ENCODE assay signal across 14 cellular contexts in genomic region chr2:128261245-128262128, GRCh38. TPM values are rescaled to one million over a fixed set of nuclear protein-coding genes. Genes with fewer than 3 reads are reported as not detected.
DNase-seq lines count a peak whose midpoint lies in the region; ATAC-seq and TF ChIP-seq lines count a peak whose summit lies in the region.
"Had no signal": no experiment of that assay in that cellular context is flagged by ENCODE, and none has a peak within 500 bp of the region (broad histone marks: within the 10 kb centered on the region; RNA-seq: fewer than 3 reads in every experiment).

No MANE protein-coding gene starts in this region.

- H3K4me1 ChIP-seq in RWPE2 (ENCODE audit: insufficient read depth, poor library complexity, severe bottlenecking) (peaks cover 5% of the 10 kb centered on the region), psoas muscle (no peaks in the 10 kb centered on the region), uterus (no peaks in the 10 kb centered on the region)

- ATAC-seq in RWPE2 (ENCODE audit: low read depth) (no peak), Right ventricle myocardium superior (ENCODE audit: poor library complexity) (no peak), psoas muscle (peak in 3 of 4 donors; percentile 13 to 26 (median 19)), GM19467 (IDR thresholded peaks at IDR 0.05; ENCODE audit: unreplicated experiment) (no peak)
- ATAC-seq: T-cell had no signal

- no peaks in the 10 kb centered on the region for H3K27me3 ChIP-seq in RWPE2 (ENCODE audit: insufficient read depth, poor library complexity, severe bottlenecking)
- H3K27me3 ChIP-seq in psoas muscle (ENCODE audit: insufficient read depth in 3 of 3, low read length in 2 of 3), result no peaks in the 10 kb centered on the region
- H3K27me3 ChIP-seq in uterus, result no peaks in the 10 kb centered on the region
- H3K27me3 ChIP-seq: ovary had no signal

- H3K36me3 ChIP-seq in RWPE2 (ENCODE audit: low read depth) (no peaks in the 10 kb centered on the region), psoas muscle (ENCODE audit: insufficient read depth in 1 of 2, low read depth in 1 of 2) (peaks cover 0 to 2% of the 10 kb centered on the region in 2 donors), uterus (no peaks in the 10 kb centered on the region)
- H3K36me3 ChIP-seq: ovary had no signal

- no peak for TF ChIP-seq CTCF in RWPE2 (IDR thresholded peaks at IDR 0.05; ENCODE audit: poor library complexity, severe bottlenecking)
- no peak for TF ChIP-seq CTCF in psoas muscle (IDR thresholded peaks at IDR 0.05)
- no peak for TF ChIP-seq CTCF in uterus (IDR thresholded peaks at IDR 0.05)

- H3K9me3 ChIP-seq in RWPE2 (ENCODE audit: severe bottlenecking) (no peaks in the 10 kb centered on the region), psoas muscle (no peaks in the 10 kb centered on the region), uterus (no peaks in the 10 kb centered on the region)
- H3K9me3 ChIP-seq: ovary had no signal

- H3K4me3 ChIP-seq in RWPE2 (ENCODE audit: severe bottlenecking), result no peak overlapping the region
- no peak overlapping the region for H3K4me3 ChIP-seq in psoas muscle
- H3K4me3 ChIP-seq in uterus, result no peak overlapping the region
- H3K4me3 ChIP-seq: ovary had no signal

- 77 to 81% (median 79%) methylated on average over 26 of the region's 26 CpGs for WGBS in psoas muscle, 3 donors

- TF ChIP-seq POLR2A in uterus (IDR thresholded peaks at IDR 0.05), result no peak

- in situ Hi-C loops in G401 (cut with HindIII; ENCODE audit: low sequenced_read_pairs), result no loop called here

- intact Hi-C loops in Right ventricle myocardium superior (cut with DNase I), result no loop called here
- intact Hi-C loops in psoas muscle (cut with DNase I), result no loop called here
- intact Hi-C loops in uterus (cut with DNase I; ENCODE audit: low total_unique reads), result no loop called here

- no peak overlapping the region for H3K27ac ChIP-seq in RWPE2 (ENCODE audit: poor library complexity, severe bottlenecking)
- no peak overlapping the region for H3K27ac ChIP-seq in psoas muscle
- H3K27ac ChIP-seq in uterus, result no peak overlapping the region
- H3K27ac ChIP-seq: HL-60, ovary had no signal

- DNase-seq in G401 (ENCODE audit: low spot score) (peak; percentile 57), RWPE2 (ENCODE audit: low spot score) (peak; percentile 57), Right ventricle myocardium superior (peak; percentile 35), psoas muscle (peak in 1 of 2 donors; percentile 41), LoVo (ENCODE audit: low spot score) (no peak), NCI-H1092 (lab: John Stamatoyannopoulos, UW) (no peak), uterus (no peak)
- DNase-seq: activated T-cell treated with anti-CD3 and anti-CD28 coated beads, Interleukin-2, amount 50 U/mL, for 1 hour; CD4-positive, CD25-positive, alpha-beta regulatory T cell; HCEC 1CT; T-cell had no signal

RNA-seq across cellular contexts. Expression of gene HS6ST1, which starts 57.2 kb away (rescaled TPM):
- total RNA-seq in G401 (2014; rRNA removed; shearing (Covaris generic)), result 45.2 and 45.4 TPM in 2 replicates
- total RNA-seq in Right ventricle myocardium superior, result 35.1 TPM
- 10 to 100 TPM; 29.3 to 68.7 (median 44.6) TPM for total RNA-seq in psoas muscle
- polyA plus RNA-seq in psoas muscle, result 10 to 100 TPM; 13.6 to 90.9 (median 20.0) TPM
- total RNA-seq in uterus, result 100 to 1,000 TPM in 1 of 4 donors, 10 to 100 TPM in 3; 22.7 to 198 (median 37.4) TPM

Comparison
In these comparisons a context has a peak if more than half of its experiments do, and no peak if none do; other contexts are left out.
1. DNase-seq: peak in G401 (single experiment), RWPE2 (single experiment) and Right ventricle myocardium superior (single experiment); none in LoVo (single experiment), NCI-H1092 (single experiment) and uterus (0 of 2).
2. ATAC-seq: peak in psoas muscle (3 of 4); none in RWPE2 (single experiment), Right ventricle myocardium superior (single experiment) and GM19467 (single experiment).